Comparison of ENCODE assay signal across 1 cellular context in genomic region chr18:54946149-54946581, GRCh38.
TF ChIP-seq lines count a peak whose summit lies in the region.

No MANE protein-coding gene starts in this region.

TF ChIP-seq in HepG2, 621 proteins besides CTCF, POLR2A, EP300 and RAD21 (continued from another document and continues in another):
- TF ChIP-seq NFE2L2 (IDR thresholded peaks at IDR 0.05; ENCODE audit: low read length) (no peak), PATZ1 (CRISPR knock-in tag; IDR thresholded peaks at IDR 0.05) (peak; percentile 98), MAZ (IDR thresholded peaks at IDR 0.05; ENCODE audit: borderline replicate concordance, low read depth, low read length) (peak; percentile 85; the same call in 1 of the 2 replicates), MAZ (CRISPR knock-in tag; IDR thresholded peaks at IDR 0.05; ENCODE audit: low read depth) (peak; percentile 82), BRD4 (CRISPR knock-in tag; IDR thresholded peaks at IDR 0.05) (no peak), MLX (CRISPR knock-in tag; IDR thresholded peaks at IDR 0.05) (peak; percentile 76; the same call in 1 of the 2 replicates), ZFP90 (CRISPR knock-in tag; IDR thresholded peaks at IDR 0.05; ENCODE audit: borderline replicate concordance) (no peak), ISL2 (CRISPR knock-in tag; IDR thresholded peaks at IDR 0.05) (peak; percentile 94), SALL1 (CRISPR knock-in tag; IDR thresholded peaks at IDR 0.05) (peak; percentile 99), SOX6 (IDR thresholded peaks at IDR 0.05) (no peak), SOX6 (CRISPR knock-in tag; IDR thresholded peaks at IDR 0.05) (peak; percentile 93), NFKBIZ (CRISPR knock-in tag; IDR thresholded peaks at IDR 0.05) (peak; percentile 96), ZNF512B (CRISPR knock-in tag; IDR thresholded peaks at IDR 0.05; ENCODE audit: borderline replicate concordance) (no peak), ZNF687 (CRISPR knock-in tag; IDR thresholded peaks at IDR 0.05) (no peak), ZNF331 (CRISPR knock-in tag; IDR thresholded peaks at IDR 0.05) (peak; percentile 73), GRHL1 (CRISPR knock-in tag; conservative IDR thresholded peaks at IDR 0.05) (no peak), FOXP1 (IDR thresholded peaks at IDR 0.05) (no peak), FOXP1 (CRISPR knock-in tag; IDR thresholded peaks at IDR 0.05) (peak; percentile 89), ZNF609 (CRISPR knock-in tag; IDR thresholded peaks at IDR 0.05; ENCODE audit: borderline replicate concordance) (peak; percentile 95), TP53 (CRISPR knock-in tag; conservative IDR thresholded peaks at IDR 0.05) (no peak), ZNF501 (CRISPR knock-in tag; IDR thresholded peaks at IDR 0.05) (peak; percentile 75), PRDM15 (CRISPR knock-in tag; IDR thresholded peaks at IDR 0.05) (no peak), HNF4A (CRISPR knock-in tag; IDR thresholded peaks at IDR 0.05) (peak; percentile 93), EHMT2 (IDR thresholded peaks at IDR 0.05; ENCODE audit: borderline replicate concordance, low read depth, low read length) (peak; percentile 39; the same call in 1 of the 2 replicates), FOXM1 (CRISPR knock-in tag; IDR thresholded peaks at IDR 0.05) (no peak), TCF7 (IDR thresholded peaks at IDR 0.05; ENCODE audit: low read depth) (peak; percentile 82), SATB2 (CRISPR knock-in tag; IDR thresholded peaks at IDR 0.05) (no peak), ZBTB10 (CRISPR knock-in tag; IDR thresholded peaks at IDR 0.05; ENCODE audit: borderline replicate concordance) (peak; percentile 57; the same call in 1 of the 2 replicates), ATF2 (CRISPR knock-in tag; IDR thresholded peaks at IDR 0.05) (peak; percentile 73), PRPF4 (IDR thresholded peaks at IDR 0.05; ENCODE audit: low read depth, low read length, poor library complexity, severe bottlenecking) (no peak), MIER2 (CRISPR knock-in tag; IDR thresholded peaks at IDR 0.05) (no peak), MAFG (CRISPR knock-in tag; IDR thresholded peaks at IDR 0.05) (no peak)
